ENCODE assay signal across 14 cellular contexts in genomic region chr1:10253149-10253548, GRCh38. TPM values are rescaled to one million over a fixed set of nuclear protein-coding genes. Genes with fewer than 3 reads are reported as not detected.
DNase-seq lines count a peak whose midpoint lies in the region; ATAC-seq and TF ChIP-seq lines count a peak whose summit lies in the region.
"Had no signal": no experiment of that assay in that cellular context is flagged by ENCODE, and none has a peak within 500 bp of the region (broad histone marks: within the 10 kb centered on the region; RNA-seq: fewer than 3 reads in every experiment).

No MANE protein-coding gene starts in this region.

- H3K27ac ChIP-seq in breast epithelium (peak overlapping the region in 1 of 2 donors; percentile 15), cingulate gyrus (ENCODE audit: low read depth, low read length) (peak overlapping the region; percentile 49), neutrophil (peak overlapping the region; percentile 64), tibial artery (peak overlapping the region; percentile 17 to 48)
- H3K27ac ChIP-seq: HL-60, thyroid gland had no signal

- peaks cover 12% of the 10 kb centered on the region for H3K4me1 Mint-ChIP-seq in MCF 10A (ENCODE audit: insufficient read depth, unreplicated experiment)

- peaks cover 26% of the 10 kb centered on the region for H3K36me3 Mint-ChIP-seq in MCF 10A (ENCODE audit: insufficient read depth, unreplicated experiment)
- H3K36me3 Mint-ChIP-seq: activated naive CD4-positive, alpha-beta T cell treated with anti-CD3 and anti-CD28 coated beads, Interleukin-2, amount 50 U/mL, for 24 hours had no signal

- TF ChIP-seq CTCF in MCF 10A (IDR thresholded peaks at IDR 0.05; ENCODE audit: unreplicated experiment): no peak
- TF ChIP-seq CTCF in breast epithelium (IDR thresholded peaks at IDR 0.05): no peak
- no peak for TF ChIP-seq CTCF in neutrophil (IDR thresholded peaks at IDR 0.05)
- no peak for TF ChIP-seq CTCF in tibial artery (IDR thresholded peaks at IDR 0.05)

- H3K4me1 ChIP-seq in breast epithelium (no peaks in the 10 kb centered on the region), neutrophil (ENCODE audit: control insufficient read depth in 1 of 2, insufficient read depth in 1 of 2, low read depth in 1 of 2, low read length in 1 of 2) (peaks cover 40 to 44% of the 10 kb centered on the region in 2 experiments), tibial artery (peaks cover 0 to 37% (median 15%) of the 10 kb centered on the region in 4 donors)

- H3K27me3 ChIP-seq in breast epithelium (no peaks in the 10 kb centered on the region), neutrophil (no peaks in the 10 kb centered on the region), tibial artery (no peaks in the 10 kb centered on the region)
- H3K27me3 ChIP-seq: thyroid gland had no signal

- H3K36me3 ChIP-seq in breast epithelium (no peaks in the 10 kb centered on the region), neutrophil (peaks cover 18% of the 10 kb centered on the region), tibial artery (peaks cover 0 to 11% (median 8%) of the 10 kb centered on the region in 3 donors)
- H3K36me3 ChIP-seq: thyroid gland had no signal

- POLR2A ChIA-PET in MCF 10A (lab: Yijun Ruan, JAX): interaction anchor here (1.2 to 4.7 kb wide), 3 partner anchors 16 to 44 kb away, joined by 3 to 34 read pairs (median 6); partner anchors contain the start of gene KIF1B

- ATAC-seq in HG02884 (IDR thresholded peaks at IDR 0.05; ENCODE audit: unreplicated experiment) (no peak), HG03139 (IDR thresholded peaks at IDR 0.05; ENCODE audit: unreplicated experiment) (no peak)
- ATAC-seq: CD8-positive, alpha-beta T cell had no signal

- H3K4me3 ChIP-seq in breast epithelium (no peak overlapping the region), neutrophil (ENCODE audit: low read depth in 1 of 2, low read length in 1 of 2) (no peak overlapping the region), tibial artery (no peak overlapping the region)
- H3K4me3 ChIP-seq: thyroid gland had no signal

- intact Hi-C loops in MCF 10A (cut with micrococcal nuclease): no loop called here
- intact Hi-C loops in breast epithelium (cut with DNase I; ENCODE audit: low total_unique reads): no loop called here
- intact Hi-C loops in tibial artery (cut with DNase I; ENCODE audit: low total_unique reads): no loop called here

- DNase-seq in MCF 10A (ENCODE audit: unreplicated experiment) (no peak), breast epithelium (ENCODE audit: low spot score in 2 of 2) (no peak), tibial artery (no peak), superior temporal gyrus (ENCODE audit: extremely low spot score) (no peak)
- DNase-seq: 8988T; activated CD8-positive, alpha-beta memory T cell treated with anti-CD3 and anti-CD28 coated beads, Interleukin-2, amount 50 U/mL, for 48 hours; CD8-positive, alpha-beta T cell; thyroid gland had no signal

- no peak for TF ChIP-seq POLR2A in breast epithelium (IDR thresholded peaks at IDR 0.05)

- H3K9me3 Mint-ChIP-seq in MCF 10A (ENCODE audit: unreplicated experiment): no peaks in the 10 kb centered on the region
- H3K9me3 Mint-ChIP-seq: activated naive CD4-positive, alpha-beta T cell treated with anti-CD3 and anti-CD28 coated beads, Interleukin-2, amount 50 U/mL, for 24 hours; CD8-positive, alpha-beta T cell had no signal

- H3K27me3 Mint-ChIP-seq in MCF 10A (ENCODE audit: insufficient read depth, unreplicated experiment): no peaks in the 10 kb centered on the region
- H3K27me3 Mint-ChIP-seq: activated naive CD4-positive, alpha-beta T cell treated with anti-CD3 and anti-CD28 coated beads, Interleukin-2, amount 50 U/mL, for 24 hours had no signal

- CTCF ChIA-PET in MCF 10A (lab: Yijun Ruan, JAX): no interaction called here

- peak overlapping the region; percentile 41 for H3K27ac Mint-ChIP-seq in MCF 10A (ENCODE audit: low read depth, unreplicated experiment)
- H3K27ac Mint-ChIP-seq: activated naive CD4-positive, alpha-beta T cell treated with anti-CD3 and anti-CD28 coated beads, Interleukin-2, amount 50 U/mL, for 24 hours; CD8-positive, alpha-beta T cell had no signal

- BruUV-seq in MCF 10A (replicated peaks; lab: Mats Ljungman, UMichigan): no TSS peak

- no peak overlapping the region for H3K4me3 Mint-ChIP-seq in MCF 10A (ENCODE audit: unreplicated experiment)
- H3K4me3 Mint-ChIP-seq: activated naive CD4-positive, alpha-beta T cell treated with anti-CD3 and anti-CD28 coated beads, Interleukin-2, amount 50 U/mL, for 24 hours; CD8-positive, alpha-beta T cell had no signal

- H3K9me3 ChIP-seq in breast epithelium: no peaks in the 10 kb centered on the region
- H3K9me3 ChIP-seq in neutrophil: no peaks in the 10 kb centered on the region
- no peaks in the 10 kb centered on the region for H3K9me3 ChIP-seq in tibial artery
- H3K9me3 ChIP-seq: thyroid gland had no signal

RNA-seq across cellular contexts. Expression of gene KIF1B, which starts 42.8 kb away (rescaled TPM):
- 34.2 and 35.9 TPM in 2 replicates for total RNA-seq in MCF 10A (2022)
- 10 to 100 TPM; 42.6 to 45.7 (median 43.5) TPM for total RNA-seq in breast epithelium
